Comparison of ENCODE assay signal across 8 cellular contexts in the genomic region with DNA sequence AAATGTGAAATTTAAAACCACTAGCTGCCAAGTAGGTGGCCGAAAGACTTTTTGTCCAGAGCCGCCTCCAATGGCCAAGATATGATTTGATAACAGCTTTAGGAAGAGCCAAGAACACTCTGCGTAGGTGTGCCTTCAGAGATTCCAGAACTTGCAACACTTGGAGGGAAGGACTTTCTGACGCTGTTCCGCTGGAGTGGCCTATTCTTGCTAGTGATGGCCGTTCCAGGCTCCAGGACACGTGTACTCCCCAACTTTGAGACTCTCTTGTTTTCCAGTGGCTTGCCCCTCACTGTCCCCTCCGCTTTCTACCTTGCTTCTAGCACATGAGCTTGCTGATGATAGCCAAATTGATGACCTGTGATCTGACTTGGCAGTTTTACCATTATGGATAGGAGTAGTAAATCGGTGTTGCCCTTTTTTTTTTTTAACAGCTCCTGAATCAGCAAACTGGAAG. TPM values are rescaled to one million over a fixed set of nuclear protein-coding genes. Genes with fewer than 3 reads are reported as not detected.
DNase-seq lines count a peak whose midpoint lies in the region; ATAC-seq and TF ChIP-seq lines count a peak whose summit lies in the region.

No MANE protein-coding gene starts in this region.

- H3K36me3 ChIP-seq in ACC112 (ENCODE audit: insufficient read depth, low read length) (peaks cover 35% of the 10 kb centered on the region), ectodermal cell (ENCODE audit: control insufficient read depth, insufficient read depth, low read length) (peaks cover 29% of the 10 kb centered on the region), lower lobe of right lung (peaks cover 28% of the 10 kb centered on the region)

- peak; percentile 60 for DNase-seq in RWPE1 (ENCODE audit: low spot score)
- peak; percentile 71 for DNase-seq in lower lobe of right lung
- DNase-seq in T-helper 9 cell, result no peak
- DNase-seq in SHP77 (lab: John Stamatoyannopoulos, UW), result no peak

- H3K27ac ChIP-seq in ACC112 (ENCODE audit: low read depth, low read length) (peak overlapping the region; percentile 91), RWPE1 (peak overlapping the region; percentile 95), ectodermal cell (ENCODE audit: insufficient read depth, low read depth, low read length, poor library complexity, severe bottlenecking) (peak overlapping the region; percentile 92), lower lobe of right lung (peak overlapping the region; percentile 98), temporal lobe (ENCODE audit: low read depth, low read length) (peak overlapping the region; percentile 92)

- CTCF ChIA-PET in RWPE1 (lab: Yijun Ruan, JAX), result interaction anchor here (0.8 kb wide), 1 partner anchor 347 kb away, joined by 4 read pairs; no protein-coding TSS in a partner anchor

- TF ChIP-seq CTCF in GM12875 (IDR thresholded peaks at IDR 0.05; ENCODE audit: borderline replicate concordance, insufficient read depth, low read depth, low read length), result no peak
- no peak for TF ChIP-seq CTCF in RWPE1 (conservative IDR thresholded peaks at IDR 0.05; ENCODE audit: low read depth)
- TF ChIP-seq CTCF in lower lobe of right lung (IDR thresholded peaks at IDR 0.05), result no peak

- H3K9me3 ChIP-seq in ectodermal cell (ENCODE audit: control insufficient read depth, low read length) (no peaks in the 10 kb centered on the region), lower lobe of right lung (no peaks in the 10 kb centered on the region)

- H3K4me1 ChIP-seq in ACC112 (ENCODE audit: control insufficient read depth, insufficient read depth, low read length, unreplicated experiment) (peaks cover 42% of the 10 kb centered on the region), ectodermal cell (ENCODE audit: control insufficient read depth, insufficient read depth, low read length) (peaks cover 16% of the 10 kb centered on the region), lower lobe of right lung (peaks cover 59% of the 10 kb centered on the region)

- peak overlapping the region; percentile 89 for H3K4me3 ChIP-seq in ACC112 (ENCODE audit: low read depth, low read length)
- H3K4me3 ChIP-seq in GM12875 (ENCODE audit: low read depth, low read length), result peak overlapping the region; percentile 97
- H3K4me3 ChIP-seq in ectodermal cell (ENCODE audit: insufficient read depth, low read depth, low read length), result peak overlapping the region; percentile 65
- H3K4me3 ChIP-seq in lower lobe of right lung, result peak overlapping the region; percentile 91

- POLR2A ChIA-PET in RWPE1 (lab: Yijun Ruan, JAX; ENCODE audit: low non-redundant PET), result no interaction called here

- WGBS in ectodermal cell, 2 experiments, result 5% methylated on average over 9 of the region's 9 CpGs

- peak; percentile 78 to 82 for ATAC-seq in lower lobe of right lung

- peaks cover 75% of the 10 kb centered on the region for H3K79me2 ChIP-seq in ACC112 (ENCODE audit: control insufficient read depth, insufficient read depth, low read length, unreplicated experiment)

- intact Hi-C loops in lower lobe of right lung (cut with DNase I), result no loop called here

- H3K27me3 ChIP-seq in ACC112 (ENCODE audit: insufficient read depth, low read length) (no peaks in the 10 kb centered on the region), ectodermal cell (ENCODE audit: control insufficient read depth, insufficient read depth, low read length, poor library complexity, severe bottlenecking) (no peaks in the 10 kb centered on the region), lower lobe of right lung (ENCODE audit: low read depth) (no peaks in the 10 kb centered on the region)

- no peak overlapping the region for H2AFZ ChIP-seq in ACC112 (ENCODE audit: low read length, unreplicated experiment)

RNA-seq across cellular contexts. Expression of gene PRDX6, which starts 1.0 kb away (rescaled TPM):
- polyA plus RNA-seq in ectodermal cell (2013, experiment 1 of 4), result 344 TPM
- polyA plus RNA-seq in ectodermal cell (2013, experiment 2 of 4), result 421 TPM
- 333 TPM for polyA plus RNA-seq in ectodermal cell (2013, experiment 3 of 4)
- polyA plus RNA-seq in ectodermal cell (2013, experiment 4 of 4), result 384 TPM
- total RNA-seq in lower lobe of right lung (187 TPM), temporal lobe (23.8 TPM)

Comparison
In these comparisons a context has a peak if more than half of its experiments do, and no peak if none do; other contexts are left out.
1. DNase-seq: peak in RWPE1 (single experiment) and lower lobe of right lung (single experiment); none in T-helper 9 cell (single experiment) and SHP77 (0 of 2).
2. Peak in every context shown above with its lines, with median percentiles within 50 percentile points of each other: H3K27ac ChIP-seq and H3K4me3 ChIP-seq.